In genomic region chr7:65141405-65141778, GRCh38 we compare ENCODE assay signal across 8 cellular contexts.
DNase-seq lines count a peak whose midpoint lies in the region; ATAC-seq and TF ChIP-seq lines count a peak whose summit lies in the region.
"Not testable (repeated sequence)": the region's sequence is repeated elsewhere in the genome, so short reads cannot be mapped to it uniquely, and the experiment has no call there.

No MANE protein-coding gene starts in this region.

- not testable (repeated sequence) for H3K27ac Mint-ChIP-seq in endothelial cell (ENCODE audit: unreplicated experiment)

- H3K9ac ChIP-seq in neuronal stem cell (ENCODE audit: low read depth, low read length, poor library complexity), result not testable (repeated sequence)

- not testable (repeated sequence) for H3K9me3 ChIP-seq in WERI-Rb-1 (ENCODE audit: severe bottlenecking); right cardiac atrium (ENCODE audit: control insufficient read depth, low read length); neuronal stem cell (replicated peaks in 1 of 2; ENCODE audit: control insufficient read depth in 2 of 2, insufficient read depth in 1 of 2, low read depth in 1 of 2, low read length in 2 of 2); aorta (ENCODE audit: control insufficient read depth, low read length)

- not testable (repeated sequence) for H3K27me3 Mint-ChIP-seq in endothelial cell (ENCODE audit: unreplicated experiment)

- 29% methylated on average over 16 of the region's 20 CpGs for WGBS in right cardiac atrium
- no CpG with 5 or more reads among the region's 20 CpGs for WGBS in neuronal stem cell (ENCODE audit: extremely low coverage in 2 of 2, insufficient read length in 2 of 2, insufficient replicate concordance in 1 of 2), 2 donors
- WGBS in aorta, 2 donors, result 35 to 49% methylated on average over 11 to 16 of the region's 20 CpGs

- H3K27ac ChIP-seq in WERI-Rb-1; right cardiac atrium (ENCODE audit: low read length); neuronal stem cell (replicated peaks; ENCODE audit: low read length); aorta (ENCODE audit: low read depth in 1 of 2, low read length in 2 of 2): not testable (repeated sequence)

- not testable (repeated sequence) for TF ChIP-seq CTCF in WERI-Rb-1 (IDR thresholded peaks at IDR 0.05; ENCODE audit: low read depth, low read length); endothelial cell (IDR thresholded peaks at IDR 0.05; ENCODE audit: unreplicated experiment)

- not testable (repeated sequence) for H2AK5ac ChIP-seq in neuronal stem cell (ENCODE audit: low read depth, low read length)

- not testable (repeated sequence) for H3K79me1 ChIP-seq in neuronal stem cell (ENCODE audit: low read depth, low read length)

- H4K8ac ChIP-seq in neuronal stem cell (ENCODE audit: low read depth, low read length), result not testable (repeated sequence)

- H3K14ac ChIP-seq in neuronal stem cell (ENCODE audit: low read length), result not testable (repeated sequence)

- peak overlapping the region; percentile 25 for H3K4me2 ChIP-seq in neuronal stem cell (ENCODE audit: insufficient read depth, low read length, poor library complexity, severe bottlenecking)

- not testable (repeated sequence) for ATAC-seq in right cardiac atrium; left lobe of liver; aorta (ENCODE audit: low FRiP score)

- not testable (repeated sequence) for H2BK5ac ChIP-seq in neuronal stem cell (ENCODE audit: low read length)

- not testable (repeated sequence) for H3K4me3 ChIP-seq in WERI-Rb-1 (ENCODE audit: low read depth, low read length); right cardiac atrium (ENCODE audit: low read length); neuronal stem cell (ENCODE audit: low read length in 2 of 2); aorta (ENCODE audit: low read length in 2 of 2)

- H2BK12ac ChIP-seq in neuronal stem cell (ENCODE audit: low read length), result not testable (repeated sequence)

- intact Hi-C loops in right cardiac atrium (cut with DNase I); aorta (cut with DNase I): not testable (repeated sequence)

- H2AFZ ChIP-seq in neuronal stem cell (ENCODE audit: low read length), result not testable (repeated sequence)

- not testable (repeated sequence) for H3K36me3 Mint-ChIP-seq in endothelial cell (ENCODE audit: low read depth, unreplicated experiment)

- H3K4me1 Mint-ChIP-seq in endothelial cell (ENCODE audit: unreplicated experiment), result not testable (repeated sequence)

- not testable (repeated sequence) for H3K27me3 ChIP-seq in WERI-Rb-1 (ENCODE audit: insufficient read depth, low read depth, severe bottlenecking); right cardiac atrium (ENCODE audit: control insufficient read depth, insufficient read depth); neuronal stem cell (ENCODE audit: control insufficient read depth in 3 of 3, insufficient read depth in 3 of 3, low read depth in 1 of 3, low read length in 3 of 3); aorta (ENCODE audit: control insufficient read depth in 1 of 2, insufficient read depth in 2 of 2, low read length in 1 of 2)

- not testable (repeated sequence) for H3K23ac ChIP-seq in neuronal stem cell (ENCODE audit: low read depth, low read length, poor library complexity)

- H2BK120ac ChIP-seq in neuronal stem cell (ENCODE audit: low read depth, low read length), result not testable (repeated sequence)

- H3K4me1 ChIP-seq in right cardiac atrium (ENCODE audit: control insufficient read depth, insufficient read depth, low read length); neuronal stem cell (ENCODE audit: control insufficient read depth in 2 of 2, insufficient read depth in 1 of 2, low read depth in 1 of 2, low read length in 2 of 2); aorta (ENCODE audit: control insufficient read depth in 1 of 2, insufficient read depth in 2 of 2, low read length in 2 of 2): not testable (repeated sequence)

- H3K18ac ChIP-seq in neuronal stem cell (ENCODE audit: low read length), result not testable (repeated sequence)

- H4K91ac ChIP-seq in neuronal stem cell (ENCODE audit: low read depth, low read length, poor library complexity), result not testable (repeated sequence)

- DNase-seq in Daoy (ENCODE audit: low read depth) (peak; percentile 5), NAMALWA (ENCODE audit: low spot score) (peak; percentile 21), WERI-Rb-1 (peak; percentile 3), endothelial cell (ENCODE audit: low spot score) (peak; percentile 11), right cardiac atrium (peak; percentile 12 to 51 (median 39)), left lobe of liver (ENCODE audit: low spot score) (peak; percentile 43), aorta (peak; percentile 23 to 73)
- DNase-seq in neuronal stem cell (ENCODE audit: low spot score), result not testable (repeated sequence)

- H3K4ac ChIP-seq in neuronal stem cell (ENCODE audit: low read length), result not testable (repeated sequence)

- H3K4me3 Mint-ChIP-seq in endothelial cell (ENCODE audit: unreplicated experiment), result not testable (repeated sequence)

- not testable (repeated sequence) for H3K36me3 ChIP-seq in WERI-Rb-1; neuronal stem cell (replicated peaks in 1 of 2; ENCODE audit: control insufficient read depth in 2 of 2, insufficient read depth in 2 of 2, low read length in 2 of 2); aorta (ENCODE audit: control insufficient read depth in 1 of 2, insufficient read depth in 2 of 2, low read length in 1 of 2)

- H2BK15ac ChIP-seq in neuronal stem cell (ENCODE audit: low read length), result not testable (repeated sequence)

- not testable (repeated sequence) for H3K9me3 Mint-ChIP-seq in endothelial cell (ENCODE audit: unreplicated experiment)
